In genomic region chr7:100198266-100198665, GRCh38 we compare ENCODE assay signal across 20 cellular contexts. TPM values are rescaled to one million over a fixed set of nuclear protein-coding genes. Genes with fewer than 3 reads are reported as not detected.
DNase-seq lines count a peak whose midpoint lies in the region; ATAC-seq and TF ChIP-seq lines count a peak whose summit lies in the region.
"Had no signal": no experiment of that assay in that cellular context is flagged by ENCODE, and none has a peak within 500 bp of the region (broad histone marks: within the 10 kb centered on the region; RNA-seq: fewer than 3 reads in every experiment).

No MANE protein-coding gene starts in this region.

- H3K27me3 Mint-ChIP-seq in activated T-cell treated with anti-CD3 and anti-CD28 coated beads, Interleukin-2, amount 50 U/mL, for 24 hours, result peaks cover 4% of the 10 kb centered on the region
- H3K27me3 Mint-ChIP-seq in dendritic cell treated with granulocyte-macrophage colony-stimulating factor and Interleukin-4, amounts not matched to agents 40 ng/mL and 50 ng/mL, for 4 days, result peaks cover 18% of the 10 kb centered on the region
- no peaks in the 10 kb centered on the region for H3K27me3 Mint-ChIP-seq in stimulated activated naive B cell treated with anti-CD40 and anti-IgM and Interleukin-4, amounts not matched to agents 10 μg/mL and 1 μg/mL and 100 μg/mL, for 72 hours
- H3K27me3 Mint-ChIP-seq: CD4-positive, alpha-beta T cell had no signal

- no peaks in the 10 kb centered on the region for H3K36me3 ChIP-seq in esophagus squamous epithelium

- peaks cover 0 to 23% (median 0%) of the 10 kb centered on the region in 4 donors for H3K27me3 ChIP-seq in esophagus squamous epithelium

- intact Hi-C loops in dendritic cell treated with granulocyte-macrophage colony-stimulating factor and Interleukin-4, amounts not matched to agents 40 ng/mL and 50 ng/mL, for 4 days (cut with micrococcal nuclease), result no loop called here
- intact Hi-C loops in esophagus squamous epithelium (cut with DNase I), result no loop called here

- H3K9me3 Mint-ChIP-seq in activated T-cell treated with anti-CD3 and anti-CD28 coated beads, Interleukin-2, amount 50 U/mL, for 24 hours, result no peaks in the 10 kb centered on the region
- no peaks in the 10 kb centered on the region for H3K9me3 Mint-ChIP-seq in dendritic cell treated with granulocyte-macrophage colony-stimulating factor and Interleukin-4, amounts not matched to agents 40 ng/mL and 50 ng/mL, for 4 days
- H3K9me3 Mint-ChIP-seq in stimulated activated naive B cell treated with anti-CD40 and anti-IgM and Interleukin-4, amounts not matched to agents 10 μg/mL and 1 μg/mL and 100 μg/mL, for 72 hours, result no peaks in the 10 kb centered on the region
- H3K9me3 Mint-ChIP-seq: CD4-positive, alpha-beta T cell had no signal

- no peaks in the 10 kb centered on the region for H3K4me1 ChIP-seq in esophagus squamous epithelium

- H3K27ac ChIP-seq in esophagus squamous epithelium, result no peak overlapping the region
- H3K27ac ChIP-seq: 22Rv1, GM23248 had no signal

- peak; percentile 7 for DNase-seq in activated T-cell treated with anti-CD3 and anti-CD28 coated beads, Interleukin-2, amount 50 U/mL, for 24 hours
- no peak for DNase-seq in activated T-cell treated with anti-CD3 and anti-CD28 coated beads, Interleukin-2, amount 50 U/mL, for 1 hour
- DNase-seq in midbrain (lab: John Stamatoyannopoulos, UW) (peak; percentile 10), esophagus squamous epithelium (lab: John Stamatoyannopoulos, UW) (no peak)
- DNase-seq in stimulated activated naive B cell treated with anti-CD40 and anti-IgM and Interleukin-4, amounts not matched to agents 10 μg/mL and 1 μg/mL and 100 μg/mL, for 72 hours, result no peak
- DNase-seq in NK-92 treated with Interleukin-12 subunit alpha and Interleukin-12 subunit beta, amount 100 ng/mL, for 24 hours (lab: John Stamatoyannopoulos, UW), result no peak
- DNase-seq: C1 segment of cervical spinal cord; Calu3; CD4-positive, alpha-beta T cell; DMS 273 treated with DMSO at 0.1 percent for 48 hours; DMS79; EL; GM23248; IMR-90 had no signal

- no peak for ATAC-seq in stimulated activated naive B cell treated with anti-CD40 and anti-IgM and Interleukin-4, amounts not matched to agents 10 μg/mL and 1 μg/mL and 100 μg/mL, for 72 hours (replicated peaks)
- ATAC-seq in GM19324 (IDR thresholded peaks at IDR 0.05; ENCODE audit: low FRiP score, unreplicated experiment), result no peak
- ATAC-seq: HCT116 had no signal

- no peak overlapping the region for H3K27ac Mint-ChIP-seq in activated T-cell treated with anti-CD3 and anti-CD28 coated beads, Interleukin-2, amount 50 U/mL, for 24 hours
- peak overlapping the region; percentile 91 for H3K27ac Mint-ChIP-seq in dendritic cell treated with granulocyte-macrophage colony-stimulating factor and Interleukin-4, amounts not matched to agents 40 ng/mL and 50 ng/mL, for 4 days
- peak overlapping the region; percentile 98 for H3K27ac Mint-ChIP-seq in stimulated activated naive B cell treated with anti-CD40 and anti-IgM and Interleukin-4, amounts not matched to agents 10 μg/mL and 1 μg/mL and 100 μg/mL, for 72 hours
- H3K27ac Mint-ChIP-seq: CD4-positive, alpha-beta T cell had no signal

- no peak for TF ChIP-seq POLR2A in esophagus squamous epithelium (IDR thresholded peaks at IDR 0.05)

- H3K9me3 ChIP-seq in esophagus squamous epithelium, result no peaks in the 10 kb centered on the region

- WGBS in esophagus squamous epithelium, 2 donors, result 88 to 91% methylated on average over 10 of the region's 10 CpGs

- H3K36me3 Mint-ChIP-seq in activated T-cell treated with anti-CD3 and anti-CD28 coated beads, Interleukin-2, amount 50 U/mL, for 24 hours (ENCODE audit: low read depth), result no peaks in the 10 kb centered on the region
- H3K36me3 Mint-ChIP-seq in dendritic cell treated with granulocyte-macrophage colony-stimulating factor and Interleukin-4, amounts not matched to agents 40 ng/mL and 50 ng/mL, for 4 days (ENCODE audit: low read depth), result peaks cover 15% of the 10 kb centered on the region
- H3K36me3 Mint-ChIP-seq in stimulated activated naive B cell treated with anti-CD40 and anti-IgM and Interleukin-4, amounts not matched to agents 10 μg/mL and 1 μg/mL and 100 μg/mL, for 72 hours, result peaks cover 17 to 21% of the 10 kb centered on the region in 2 donors

- peaks cover 15% of the 10 kb centered on the region for H3K4me1 Mint-ChIP-seq in activated T-cell treated with anti-CD3 and anti-CD28 coated beads, Interleukin-2, amount 50 U/mL, for 24 hours (ENCODE audit: low read depth)
- H3K4me1 Mint-ChIP-seq in dendritic cell treated with granulocyte-macrophage colony-stimulating factor and Interleukin-4, amounts not matched to agents 40 ng/mL and 50 ng/mL, for 4 days (ENCODE audit: low read depth), result peaks cover 51% of the 10 kb centered on the region
- H3K4me1 Mint-ChIP-seq in stimulated activated naive B cell treated with anti-CD40 and anti-IgM and Interleukin-4, amounts not matched to agents 10 μg/mL and 1 μg/mL and 100 μg/mL, for 72 hours, result peaks cover 58 to 88% of the 10 kb centered on the region in 2 donors

- H3K4me3 Mint-ChIP-seq in activated T-cell treated with anti-CD3 and anti-CD28 coated beads, Interleukin-2, amount 50 U/mL, for 24 hours, result no peak overlapping the region
- H3K4me3 Mint-ChIP-seq in dendritic cell treated with granulocyte-macrophage colony-stimulating factor and Interleukin-4, amounts not matched to agents 40 ng/mL and 50 ng/mL, for 4 days, result no peak overlapping the region
- no peak overlapping the region for H3K4me3 Mint-ChIP-seq in stimulated activated naive B cell treated with anti-CD40 and anti-IgM and Interleukin-4, amounts not matched to agents 10 μg/mL and 1 μg/mL and 100 μg/mL, for 72 hours
- H3K4me3 Mint-ChIP-seq: CD4-positive, alpha-beta T cell had no signal

- H3K4me3 ChIP-seq in esophagus squamous epithelium, result no peak overlapping the region
- H3K4me3 ChIP-seq: GM23248 had no signal

- no peak for TF ChIP-seq CTCF in esophagus squamous epithelium (IDR thresholded peaks at IDR 0.05)

RNA-seq across cellular contexts. Expression of gene STAG3, which starts 20.5 kb away (rescaled TPM):
- total RNA-seq in esophagus squamous epithelium, result under 1 TPM in 2 of 4 donors, not detected in 2; 0.40 to 0.95 TPM

RNA-seq across cellular contexts. Expression of gene GPC2, which starts 21.1 kb away (rescaled TPM):
- 1 to 10 TPM in 1 of 4 donors, under 1 TPM in 2, not detected in 1; 0.57 to 1.4 (median 0.83) TPM for total RNA-seq in esophagus squamous epithelium

RNA-seq across cellular contexts. Expression of gene PVRIG, which starts 21.5 kb away (rescaled TPM):
- under 1 TPM; 0.26 to 0.99 (median 0.67) TPM for total RNA-seq in esophagus squamous epithelium
- total RNA-seq: A673, Calu3, GM23248, HT-29, IMR-90 had no signal

RNA-seq across cellular contexts. Expression of gene GAL3ST4, which starts 29.8 kb away (rescaled TPM):
- total RNA-seq in esophagus squamous epithelium, result 1 to 10 TPM; 2.5 to 7.5 (median 5.3) TPM
- total RNA-seq: HT-29 had no signal

RNA-seq across cellular contexts. Expression of gene TRAPPC14, which starts 39.7 kb away (rescaled TPM):
- 10 to 100 TPM in 3 of 4 donors, 1 to 10 TPM in 1; 9.3 to 20.2 (median 13.1) TPM for total RNA-seq in esophagus squamous epithelium

Comparison
In these comparisons a context has a peak if more than half of its experiments do, and no peak if none do; other contexts are left out.
1. DNase-seq: peak in activated T-cell treated with anti-CD3 and anti-CD28 coated beads, Interleukin-2, amount 50 U/mL, for 24 hours (single experiment) and midbrain (single experiment); none in activated T-cell treated with anti-CD3 and anti-CD28 coated beads, Interleukin-2, amount 50 U/mL, for 1 hour (single experiment), stimulated activated naive B cell treated with anti-CD40 and anti-IgM and Interleukin-4, amounts not matched to agents 10 μg/mL and 1 μg/mL and 100 μg/mL, for 72 hours (single experiment), esophagus squamous epithelium (single experiment) and NK-92 treated with Interleukin-12 subunit alpha and Interleukin-12 subunit beta, amount 100 ng/mL, for 24 hours (single experiment).